Comparison of ENCODE assay signal across 28 cellular contexts in the genomic region with DNA sequence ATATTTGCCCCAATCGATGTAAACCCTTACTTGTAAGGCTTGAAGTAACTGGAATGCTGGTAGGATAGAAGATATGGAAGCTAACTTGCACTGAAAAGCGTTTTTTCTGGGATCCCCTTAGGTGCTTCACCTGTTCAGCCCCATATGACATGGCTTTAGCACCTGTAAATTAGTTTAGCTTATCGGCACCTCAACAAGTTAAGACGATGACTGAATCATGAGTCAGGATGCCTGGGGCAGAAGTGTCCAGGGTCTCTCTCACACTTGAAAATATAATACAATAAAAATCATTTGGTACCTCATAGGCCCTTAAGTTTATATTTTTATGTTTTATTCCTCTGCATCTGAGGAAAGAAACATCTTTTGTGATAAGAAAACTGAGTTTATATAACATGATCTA.
"Had no signal": no experiment of that assay in that cellular context is flagged by ENCODE, and none has a peak within 500 bp of the region (broad histone marks: within the 10 kb centered on the region; RNA-seq: fewer than 3 reads in every experiment).

No MANE protein-coding gene starts in this region.

- H3K4me3 ChIP-seq: cardiac muscle cell, colonic mucosa, gastrocnemius medialis, heart left ventricle had no signal

- H3K4me1 ChIP-seq: colonic mucosa, gastrocnemius medialis, heart left ventricle had no signal

- H3K36me3 ChIP-seq: brain microvascular endothelial cell, cardiac muscle cell, colonic mucosa, gastrocnemius medialis, heart left ventricle had no signal

- H3K36me3 Mint-ChIP-seq: activated CD4-positive, alpha-beta memory T cell treated with anti-CD3 and anti-CD28 coated beads for 36 hours; activated CD8-positive, alpha-beta memory T cell treated with anti-CD3 and anti-CD28 coated beads, Interleukin-2, amount 10 ng/mL, durations not matched to agents 7 days and 5 days; activated naive CD8-positive, alpha-beta T cell had no signal

- DNase-seq: activated CD4-positive, alpha-beta memory T cell treated with anti-CD3 and anti-CD28 coated beads for 36 hours; activated CD4-positive, alpha-beta T cell treated with anti-CD3 and anti-CD28 coated beads for 36 hours; activated CD4-positive, alpha-beta T cell treated with anti-CD3 and anti-CD28 coated beads, Interleukin-2, amount 10 ng/mL, durations not matched to agents 24 days and 14 days; activated CD4-positive, CD25-positive, alpha-beta regulatory T cell; activated CD4-positive, CD25-positive, alpha-beta regulatory T cell treated with anti-CD3 and anti-CD28 coated beads, Interleukin-2, amount 50 U/mL, for 72 hours; activated CD8-positive, alpha-beta memory T cell treated with anti-CD3 and anti-CD28 coated beads, Interleukin-2, amount 10 ng/mL, durations not matched to agents 7 days and 5 days; activated CD8-positive, alpha-beta memory T cell treated with anti-CD3 and anti-CD28 coated beads, Interleukin-2, amount 50 U/mL, for 4 hours; activated CD8-positive, alpha-beta T cell treated with anti-CD3 and anti-CD28 coated beads, Interleukin-2, amount 10 ng/mL, durations not matched to agents 7 days and 5 days; activated gamma-delta T cell; activated naive CD4-positive, alpha-beta T cell treated with anti-CD3 and anti-CD28 coated beads, Interleukin-2, amount 50 U/mL, for 16 hours; activated naive CD4-positive, alpha-beta T cell treated with Interleukin-2 at 50 U/mL for 16 hours; activated T-cell treated with anti-CD3 and anti-CD28 coated beads, Interleukin-2, amount 50 U/mL, for 1 hour; activated T-cell treated with anti-CD3 and anti-CD28 coated beads, Interleukin-2, amount 50 U/mL, for 72 hours; amniotic stem cell; anterior cingulate cortex; brain microvascular endothelial cell; central memory CD4-positive, alpha-beta T cell; cerebellar nuclear complex; colonic mucosa; effector CD8-positive, alpha-beta T cell; foreskin fibroblast; gastrocnemius medialis; glutamatergic neuron; heart left ventricle; T-helper 2 cell had no signal

- H3K9me3 ChIP-seq: colonic mucosa, gastrocnemius medialis, heart left ventricle had no signal

- H3K4me1 Mint-ChIP-seq: activated CD4-positive, alpha-beta T cell treated with anti-CD3 and anti-CD28 coated beads for 36 hours; activated CD4-positive, alpha-beta T cell treated with anti-CD3 and anti-CD28 coated beads, Interleukin-2, amount 10 ng/mL, durations not matched to agents 24 days and 14 days; activated CD8-positive, alpha-beta memory T cell treated with anti-CD3 and anti-CD28 coated beads, Interleukin-2, amount 10 ng/mL, durations not matched to agents 7 days and 5 days had no signal

- H3K27me3 ChIP-seq: brain microvascular endothelial cell, cardiac muscle cell, colonic mucosa, gastrocnemius medialis, heart left ventricle had no signal

- H3K4me3 Mint-ChIP-seq: activated CD4-positive, alpha-beta memory T cell treated with anti-CD3 and anti-CD28 coated beads for 36 hours; activated CD4-positive, alpha-beta T cell treated with anti-CD3 and anti-CD28 coated beads for 36 hours; activated CD4-positive, alpha-beta T cell treated with anti-CD3 and anti-CD28 coated beads, Interleukin-2, amount 10 ng/mL, durations not matched to agents 24 days and 14 days; activated CD8-positive, alpha-beta memory T cell treated with anti-CD3 and anti-CD28 coated beads, Interleukin-2, amount 10 ng/mL, durations not matched to agents 7 days and 5 days; activated CD8-positive, alpha-beta T cell treated with anti-CD3 and anti-CD28 coated beads, Interleukin-2, amount 10 ng/mL, durations not matched to agents 7 days and 5 days; activated naive CD8-positive, alpha-beta T cell; activated T-cell treated with anti-CD3 and anti-CD28 coated beads, Interleukin-2, amount 50 U/mL, for 72 hours had no signal

- ATAC-seq: activated CD4-positive, alpha-beta T cell treated with anti-CD3 and anti-CD28 coated beads for 36 hours; activated CD8-positive, alpha-beta memory T cell treated with anti-CD3 and anti-CD28 coated beads, Interleukin-2, amount 10 ng/mL, durations not matched to agents 7 days and 5 days; activated CD8-positive, alpha-beta T cell treated with anti-CD3 and anti-CD28 coated beads, Interleukin-2, amount 10 ng/mL, durations not matched to agents 7 days and 5 days; activated T-cell treated with anti-CD3 and anti-CD28 coated beads, Interleukin-2, amount 50 U/mL, for 72 hours; esophagus mucosa; gastrocnemius medialis; heart left ventricle had no signal

- H3K27ac Mint-ChIP-seq: activated CD4-positive, alpha-beta memory T cell treated with anti-CD3 and anti-CD28 coated beads for 36 hours; activated CD4-positive, alpha-beta T cell treated with anti-CD3 and anti-CD28 coated beads for 36 hours; activated CD4-positive, alpha-beta T cell treated with anti-CD3 and anti-CD28 coated beads, Interleukin-2, amount 10 ng/mL, durations not matched to agents 24 days and 14 days; activated CD8-positive, alpha-beta memory T cell treated with anti-CD3 and anti-CD28 coated beads, Interleukin-2, amount 10 ng/mL, durations not matched to agents 7 days and 5 days; activated CD8-positive, alpha-beta T cell treated with anti-CD3 and anti-CD28 coated beads, Interleukin-2, amount 10 ng/mL, durations not matched to agents 7 days and 5 days; activated naive CD8-positive, alpha-beta T cell; activated T-cell treated with anti-CD3 and anti-CD28 coated beads, Interleukin-2, amount 50 U/mL, for 72 hours had no signal

- H3K27me3 Mint-ChIP-seq: activated CD4-positive, alpha-beta memory T cell treated with anti-CD3 and anti-CD28 coated beads for 36 hours; activated CD4-positive, alpha-beta T cell treated with anti-CD3 and anti-CD28 coated beads for 36 hours; activated CD4-positive, alpha-beta T cell treated with anti-CD3 and anti-CD28 coated beads, Interleukin-2, amount 10 ng/mL, durations not matched to agents 24 days and 14 days; activated CD8-positive, alpha-beta memory T cell treated with anti-CD3 and anti-CD28 coated beads, Interleukin-2, amount 10 ng/mL, durations not matched to agents 7 days and 5 days; activated naive CD8-positive, alpha-beta T cell had no signal

- H3K27ac ChIP-seq: brain microvascular endothelial cell, cardiac muscle cell, colonic mucosa, gastrocnemius medialis, heart left ventricle had no signal
